ENCODE assay signal across 1 cellular context in the genomic region with DNA sequence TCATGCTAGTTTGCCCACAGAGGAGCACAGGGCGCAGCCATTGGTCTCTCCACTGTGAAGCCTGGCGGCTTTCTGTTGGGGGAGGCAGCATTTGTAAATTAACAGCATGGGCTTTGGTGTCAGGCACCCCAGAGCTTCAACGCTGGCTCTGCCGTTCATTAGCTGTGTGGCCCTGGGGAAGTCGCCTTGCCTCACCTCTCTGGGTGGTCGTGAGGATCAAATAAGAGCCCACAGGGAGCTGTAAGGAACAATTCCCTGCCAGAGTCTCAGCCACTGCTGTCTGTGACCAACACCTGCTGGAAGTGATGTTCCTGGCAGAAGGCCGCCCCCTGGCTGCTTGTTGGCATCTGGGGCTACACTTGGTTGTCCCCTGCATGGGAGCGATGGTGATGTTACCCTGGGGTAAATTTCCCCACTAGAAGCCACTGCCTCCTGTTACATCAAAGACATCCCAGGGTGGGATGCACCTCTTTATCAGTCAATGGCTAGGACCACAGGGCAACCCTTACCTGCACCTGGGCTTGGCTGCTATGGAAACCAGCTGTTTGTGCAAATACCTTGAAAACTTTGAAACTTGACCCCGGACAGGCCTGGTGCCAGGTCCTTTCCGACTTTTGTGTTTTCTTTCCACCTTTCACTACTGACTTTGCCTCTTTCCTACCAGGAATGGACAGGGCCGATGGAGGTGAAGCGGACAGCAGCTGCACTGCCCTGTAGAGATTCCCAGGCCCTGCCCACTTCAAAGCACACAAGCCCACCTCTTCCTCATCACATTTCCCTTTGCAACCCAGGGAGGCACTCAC.
TF ChIP-seq lines count a peak whose summit lies in the region.

No MANE protein-coding gene starts in this region.

TF ChIP-seq in K562, 482 proteins besides CTCF, POLR2A, EP300 and RAD21 (continued from another document):
- 0 out of 4 replicates have a peak, but pooled peaks of 1 of the 2 experiments have one; percentile 18 for TF ChIP-seq RCOR1 (IDR thresholded peaks at IDR 0.05; ENCODE audit: borderline replicate concordance in 1 of 2, low read depth in 2 of 2, low read length in 2 of 2)
